ENCODE assay signal across 8 cellular contexts in genomic region chr1:89261926-89262540, GRCh38. TPM values are rescaled to one million over a fixed set of nuclear protein-coding genes. Genes with fewer than 3 reads are reported as not detected.
DNase-seq lines count a peak whose midpoint lies in the region; ATAC-seq and TF ChIP-seq lines count a peak whose summit lies in the region.

No MANE protein-coding gene starts in this region.

- in situ Hi-C loops in astrocyte of the spinal cord (cut with HindIII; ENCODE audit: low sequenced_read_pairs) = no loop called here

- intact Hi-C loops in natural killer cell (cut with micrococcal nuclease) = no loop called here

- H3K27ac ChIP-seq in CD8-positive, alpha-beta memory T cell (ENCODE audit: low read depth, low read length) = no peak overlapping the region
- no peak overlapping the region for H3K27ac ChIP-seq in effector memory CD4-positive, alpha-beta T cell (ENCODE audit: insufficient read depth, low read length, poor library complexity, severe bottlenecking)

- POLR2A ChIA-PET in CD8-positive, alpha-beta memory T cell (lab: Charles Lee) = no interaction called here

- no peaks in the 10 kb centered on the region for H3K27me3 Mint-ChIP-seq in CD8-positive, alpha-beta memory T cell
- H3K27me3 Mint-ChIP-seq in natural killer cell (ENCODE audit: low read depth in 2 of 2) = no peaks in the 10 kb centered on the region

- DNase-seq in CD8-positive, alpha-beta memory T cell = no peak
- DNase-seq in NCI-H1092 (lab: John Stamatoyannopoulos, UW) = peak; percentile 58
- peak; percentile 41 for DNase-seq in astrocyte of the spinal cord (ENCODE audit: low read depth, low spot score)
- DNase-seq in natural killer cell = no peak
- DNase-seq in RPMI8226 = no peak
- no peak for DNase-seq in ecto neural progenitor cell (ENCODE audit: low spot score)
- no peak for DNase-seq in NCI-H1694 treated with DMSO at 0.1 percent for 48 hours (lab: John Stamatoyannopoulos, UW)
- DNase-seq in effector memory CD4-positive, alpha-beta T cell = no peak

- TF ChIP-seq CTCF in astrocyte of the spinal cord (IDR thresholded peaks at IDR 0.05; ENCODE audit: low read depth, low read length) (no peak), natural killer cell (IDR thresholded peaks at IDR 0.05) (no peak)

- H3K36me3 ChIP-seq in CD8-positive, alpha-beta memory T cell (ENCODE audit: insufficient read depth, low read length) = peaks cover 50% of the 10 kb centered on the region
- H3K36me3 ChIP-seq in effector memory CD4-positive, alpha-beta T cell (ENCODE audit: control insufficient read depth, insufficient read depth, low read length) = peaks cover 28% of the 10 kb centered on the region

- CTCF ChIA-PET in CD8-positive, alpha-beta memory T cell (lab: Charles Lee) = interaction anchor here (1.8 kb wide), 1 partner anchor 11 kb away, joined by 6 read pairs; the partner anchor contains the start of gene GBP5

- ATAC-seq in natural killer cell = no peak

- H3K4me1 Mint-ChIP-seq in CD8-positive, alpha-beta memory T cell = peaks cover 81 to 94% (median 87%) of the 10 kb centered on the region in 3 donors
- peaks cover 80 to 82% of the 10 kb centered on the region in 2 donors for H3K4me1 Mint-ChIP-seq in natural killer cell

- no peaks in the 10 kb centered on the region for H3K9me3 ChIP-seq in CD8-positive, alpha-beta memory T cell (ENCODE audit: low read length)
- no peaks in the 10 kb centered on the region for H3K9me3 ChIP-seq in effector memory CD4-positive, alpha-beta T cell (ENCODE audit: control insufficient read depth, low read length)

- H3K4me3 ChIP-seq in CD8-positive, alpha-beta memory T cell (ENCODE audit: low read length) = peak overlapping the region; percentile 12
- no peak overlapping the region for H3K4me3 ChIP-seq in astrocyte of the spinal cord (ENCODE audit: low read depth, low read length)
- no peak overlapping the region for H3K4me3 ChIP-seq in effector memory CD4-positive, alpha-beta T cell (ENCODE audit: insufficient read depth, low read depth, low read length, poor library complexity, severe bottlenecking)

- peaks cover 0 to 2% (median 2%) of the 10 kb centered on the region in 5 donors for H3K9me3 Mint-ChIP-seq in CD8-positive, alpha-beta memory T cell
- H3K9me3 Mint-ChIP-seq in natural killer cell = peaks cover 0 to under 1% of the 10 kb centered on the region in 2 donors

- no peaks in the 10 kb centered on the region for H3K27me3 ChIP-seq in CD8-positive, alpha-beta memory T cell (ENCODE audit: insufficient read depth, low read length, poor library complexity, severe bottlenecking)
- no peaks in the 10 kb centered on the region for H3K27me3 ChIP-seq in effector memory CD4-positive, alpha-beta T cell (replicated peaks; ENCODE audit: control insufficient read depth, insufficient read depth, low read length, poor library complexity, severe bottlenecking)

- H3K4me1 ChIP-seq in CD8-positive, alpha-beta memory T cell (ENCODE audit: insufficient read depth, low read length) = peaks cover 73% of the 10 kb centered on the region
- H3K4me1 ChIP-seq in effector memory CD4-positive, alpha-beta T cell (ENCODE audit: control insufficient read depth, insufficient read depth, low read length, poor library complexity, severe bottlenecking) = peaks cover 32% of the 10 kb centered on the region

- H3K27ac Mint-ChIP-seq in CD8-positive, alpha-beta memory T cell = peak overlapping the region; percentile 76 to 96 (median 88)
- peak overlapping the region; percentile 81 to 94 for H3K27ac Mint-ChIP-seq in natural killer cell

- peaks cover 38 to 81% (median 55%) of the 10 kb centered on the region in 3 donors for H3K36me3 Mint-ChIP-seq in CD8-positive, alpha-beta memory T cell
- H3K36me3 Mint-ChIP-seq in natural killer cell = peaks cover 49% of the 10 kb centered on the region

- peak overlapping the region; percentile 7 to 90 (median 75) for H3K4me3 Mint-ChIP-seq in CD8-positive, alpha-beta memory T cell
- H3K4me3 Mint-ChIP-seq in natural killer cell = peak overlapping the region; percentile 69

RNA-seq across cellular contexts. Expression of gene GBP5, which starts 10.6 kb away (rescaled TPM):
- 10 to 100 TPM; 67.2 to 74.5 TPM for total RNA-seq in CD8-positive, alpha-beta memory T cell
- 180 TPM for polyA plus RNA-seq in CD8-positive, alpha-beta memory T cell
- 100 to 1,000 TPM; 191 to 249 (median 219) TPM for total RNA-seq in natural killer cell

Comparison
In these comparisons a context has a peak if more than half of its experiments do, and no peak if none do; other contexts are left out.
1. DNase-seq: peak in NCI-H1092 (single experiment) and astrocyte of the spinal cord (single experiment); none in CD8-positive, alpha-beta memory T cell (0 of 5), natural killer cell (single experiment), RPMI8226 (single experiment), ecto neural progenitor cell (single experiment), NCI-H1694 treated with DMSO at 0.1 percent for 48 hours (single experiment) and effector memory CD4-positive, alpha-beta T cell (0 of 3).